ENCODE assay signal across 16 cellular contexts in the genomic region with DNA sequence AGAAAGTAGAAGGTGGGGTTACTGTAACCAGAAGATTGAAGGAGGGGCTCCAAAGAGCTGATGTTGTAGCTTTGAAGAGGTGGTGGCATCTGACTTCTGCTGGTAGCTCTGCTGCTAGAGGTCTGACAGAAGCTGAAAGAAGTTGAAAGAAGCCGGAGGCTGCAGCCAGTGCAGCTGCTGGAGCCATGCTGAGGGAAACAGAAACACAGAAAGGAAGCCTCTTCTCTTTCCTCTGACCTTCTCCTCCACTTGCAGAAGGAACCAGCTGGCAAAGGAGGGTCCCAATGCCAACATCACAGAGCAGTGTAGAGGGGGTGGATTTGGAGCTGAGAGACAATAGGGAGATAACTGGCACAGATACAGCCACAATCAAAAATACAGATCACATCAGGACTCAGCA.
"Had no signal": no experiment of that assay in that cellular context is flagged by ENCODE, and none has a peak within 500 bp of the region (broad histone marks: within the 10 kb centered on the region; RNA-seq: fewer than 3 reads in every experiment).

No MANE protein-coding gene starts in this region.

- DNase-seq: activated CD4-positive, alpha-beta T cell treated with anti-CD3 and anti-CD28 coated beads, Interleukin-2, amount 50 U/mL, for 48 hours; activated CD4-positive, CD25-positive, alpha-beta regulatory T cell treated with anti-CD3 and anti-CD28 coated beads, Interleukin-2, amount 50 U/mL, for 72 hours; activated naive CD4-positive, alpha-beta T cell treated with Interleukin-2 at 50 U/mL for 16 hours; anterior cingulate cortex; effector CD8-positive, alpha-beta T cell; heart left ventricle; immature natural killer cell; mesendoderm; natural killer cell; stimulated activated CD4-positive, alpha-beta T cell treated with anti-CD3 and anti-CD28 coated beads, Interleukin-15, amount 100 ng/mL, for 24 hours; stimulated activated CD4-positive, alpha-beta T cell treated with anti-CD3 and anti-CD28 coated beads, Interleukin-4, amount 100 ng/mL, for 1 hour; stimulated activated naive CD4-positive, alpha-beta T cell treated with Interleukin-2 at 50 U/mL for 16 hours; T1000; upper lobe of right lung had no signal

- H3K27me3 ChIP-seq: heart left ventricle, upper lobe of right lung had no signal

- H3K36me3 ChIP-seq: heart left ventricle, upper lobe of right lung had no signal

- H3K4me1 ChIP-seq: heart left ventricle, upper lobe of right lung had no signal

- H3K9me3 ChIP-seq: heart left ventricle, upper lobe of right lung had no signal

- H3K4me3 ChIP-seq: heart left ventricle, upper lobe of right lung had no signal

- H3K27ac ChIP-seq: epithelial cell of prostate, heart left ventricle, upper lobe of right lung had no signal

- ATAC-seq: activated T-helper 17 cell treated with anti-CD3 and anti-CD28 coated beads, Interleukin-2, amount 50 U/mL, for 72 hours; heart left ventricle; natural killer cell; upper lobe of right lung had no signal
